8 cellular contexts compared by ENCODE assay signal in genomic region chr18:36186461-36187137, GRCh38. TPM values are rescaled to one million over a fixed set of nuclear protein-coding genes. Genes with fewer than 3 reads are reported as not detected.
DNase-seq lines count a peak whose midpoint lies in the region; ATAC-seq, FAIRE-seq and TF ChIP-seq lines count a peak whose summit lies in the region.

No MANE protein-coding gene starts in this region.

- H3K36me3 ChIP-seq in breast epithelium (no peaks in the 10 kb centered on the region), HepG2 (replicated peaks in 1 of 2; ENCODE audit: control insufficient read depth in 1 of 2, insufficient read depth in 2 of 2, low read length in 2 of 2) (peaks cover 4 to 7% of the 10 kb centered on the region in 2 experiments; a peak in 2 of 5 replicates), thymus (ENCODE audit: control insufficient read depth, insufficient read depth) (no peaks in the 10 kb centered on the region)

- peak overlapping the region; percentile 95 for H3K9ac ChIP-seq in HepG2 (ENCODE audit: insufficient read depth, low read depth, low read length)

- TF ChIP-seq POLR2A in breast epithelium (IDR thresholded peaks at IDR 0.05), result no peak
- no peak for TF ChIP-seq POLR2A in HepG2 (IDR thresholded peaks at IDR 0.05; ENCODE audit: insufficient read depth in 1 of 2, low read depth in 2 of 2, low read length in 2 of 2)

- H2AFZ ChIP-seq in HepG2 (ENCODE audit: low read length), result no peak overlapping the region

- H3K9me3 ChIP-seq in breast epithelium (no peaks in the 10 kb centered on the region), HepG2 (ENCODE audit: low read length) (no peaks in the 10 kb centered on the region), thymus (ENCODE audit: control insufficient read depth) (no peaks in the 10 kb centered on the region)

- DNase-seq in DMS79 (lab: John Stamatoyannopoulos, UW), result peak; percentile 19
- no peak for DNase-seq in DMS79 treated with DMSO at 0.1 percent for 48 hours (lab: John Stamatoyannopoulos, UW)
- peak; percentile 15 for DNase-seq in NCI-H226
- peak in 1 of 2 donors; percentile 59 for DNase-seq in breast epithelium (ENCODE audit: low spot score in 2 of 2)
- peak; percentile 41 for DNase-seq in HepG2 (ENCODE audit: low spot score)
- no peak for DNase-seq in superior temporal gyrus (ENCODE audit: extremely low spot score)
- DNase-seq in OCI-M1 (lab: John Stamatoyannopoulos, UW), result no peak

- no peak for TF ChIP-seq EP300 in HepG2 (IDR thresholded peaks at IDR 0.05; ENCODE audit: low read depth in 2 of 2, low read length in 2 of 2)
- no peak for TF ChIP-seq EP300 in HepG2 (CRISPR knock-in tag; IDR thresholded peaks at IDR 0.05; ENCODE audit: borderline replicate concordance)

- H3K4me3 ChIP-seq in breast epithelium, result peak overlapping the region; percentile 52 to 97 (median 73)
- H3K4me3 ChIP-seq in HepG2 (replicated peaks in 1 of 3; ENCODE audit: insufficient read depth in 1 of 3, low read depth in 2 of 3, low read length in 3 of 3), result peak overlapping the region; percentile 79 to 86 (median 81)
- H3K4me3 ChIP-seq in thymus (ENCODE audit: low read length), result peak overlapping the region; percentile 59

- POLR2A ChIA-PET in HepG2 (lab: Yijun Ruan, JAX), result interaction anchor here (0.6 to 7.4 kb wide), 4 partner anchors 12 to 57 kb away, joined by 3 to 103 read pairs (median 24); partner anchors contain the start of genes ELP2 and SLC39A6

- peak; percentile 12 for ATAC-seq in HepG2

- no peak for FAIRE-seq in HepG2 (lab: Jason Lieb, UNC)

- H3K27ac ChIP-seq in breast epithelium (peak overlapping the region; percentile 40 to 68), HepG2 (ENCODE audit: extremely low read length, insufficient read depth, low read length) (peak overlapping the region; percentile 72), thymus (ENCODE audit: low read depth) (no peak overlapping the region)

- intact Hi-C loops in breast epithelium (cut with DNase I; ENCODE audit: low total_unique reads), result loop anchor here (1.0 kb wide), 1 partner anchor 47 kb away; no protein-coding TSS in a partner anchor
- intact Hi-C loops in HepG2 (cut with micrococcal nuclease; ENCODE audit: unreplicated experiment), result loop anchor here (2.0 to 10.0 kb wide), 2 partner anchors 68 to 98 kb away; no protein-coding TSS in a partner anchor

- peak overlapping the region; percentile 70 for H3K4me2 ChIP-seq in HepG2 (ENCODE audit: low read depth, low read length)

- in situ Hi-C loops in HepG2 (cut with HindIII; ENCODE audit: extremely low pct_ligation_motif_present, low pct_unique_long_range_greater_than_20kb), result no loop called here

- WGBS in HepG2 (ENCODE audit: low lambda C conversion rate), result 52% methylated on average over 24 of the region's 42 CpGs
- WGBS in thymus, result 14% methylated on average over 42 of the region's 42 CpGs

- H3K27me3 ChIP-seq in breast epithelium (no peaks in the 10 kb centered on the region), HepG2 (ENCODE audit: control insufficient read depth in 1 of 2, insufficient read depth in 2 of 2, low read length in 2 of 2) (no peaks in the 10 kb centered on the region; a peak in 1 of 5 replicates), thymus (ENCODE audit: control insufficient read depth, insufficient read depth) (peaks cover 22% of the 10 kb centered on the region)

- peaks cover 33% of the 10 kb centered on the region for H3K79me2 ChIP-seq in HepG2 (ENCODE audit: insufficient read depth, low read length)

- no peak for TF ChIP-seq CTCF in breast epithelium (IDR thresholded peaks at IDR 0.05)
- TF ChIP-seq CTCF in HepG2 (CRISPR knock-in tag; IDR thresholded peaks at IDR 0.05), result 0 out of 2 replicates have a peak, but pooled peaks have one; percentile 20

- H3K4me1 ChIP-seq in breast epithelium (no peaks in the 10 kb centered on the region), HepG2 (ENCODE audit: insufficient read depth, low read length) (peaks cover 69% of the 10 kb centered on the region), thymus (ENCODE audit: control insufficient read depth, insufficient read depth, low read length) (peaks cover 9% of the 10 kb centered on the region)

- TSS peak; percentile 72 for BruUV-seq in HepG2 (replicated peaks; lab: Mats Ljungman, UMichigan)

- no peaks in the 10 kb centered on the region for H4K20me1 ChIP-seq in HepG2 (ENCODE audit: insufficient read depth, low read length)

- TF ChIP-seq RAD21 in HepG2 (CRISPR knock-in tag; IDR thresholded peaks at IDR 0.05), result no peak

- CTCF ChIA-PET in HepG2 (lab: Yijun Ruan, JAX; ENCODE audit: low intra/inter-chr PET ratio, low total read pairs), result no interaction called here

RNA-seq across cellular contexts. Expression of gene MOCOS, which starts 0.7 kb away (rescaled TPM):
- total RNA-seq in breast epithelium (1 to 10 TPM; 5.2 to 9.7 (median 9.1) TPM), HepG2 (2016; rRNA removed; fragmentation: Illumina TruSeq; extraction: Trizol) (15.4 and 20.0 TPM in 2 replicates)
- 6.6 TPM in 2 replicates for total RNA-seq in HepG2 (2016; cell fraction: cytosol; rRNA removed; fragmentation: Illumina TruSeq; extraction: Trizol; ENCODE audit: low read depth)
- 16.3 and 19.1 TPM in 2 replicates for total RNA-seq in HepG2 (2016; cell fraction: insoluble cytoplasmic fraction; rRNA removed; fragmentation: Illumina TruSeq; extraction: Trizol)
- total RNA-seq in HepG2 (2016; cell fraction: membrane; rRNA removed; fragmentation: Illumina TruSeq; extraction: Trizol), result 9.0 TPM in 2 replicates
- 10.5 and 13.5 TPM in 2 replicates for total RNA-seq in HepG2 (2016; cell fraction: nucleus; rRNA removed; fragmentation: Illumina TruSeq; extraction: Trizol)
- polyA plus RNA-seq in HepG2 (2011; rRNA removed) (7.7 and 10.1 TPM in 2 replicates), thymus (2.5 TPM)
- polyA plus RNA-seq in HepG2 (2011; cell fraction: cytosol; rRNA removed), result 6.0 and 7.8 TPM in 2 replicates
- 9.4 and 10.7 TPM in 2 replicates for polyA plus RNA-seq in HepG2 (2011; cell fraction: nucleus; rRNA removed)
- 7.5 and 8.7 TPM in 2 replicates for polyA plus RNA-seq in HepG2 (2012)
- polyA plus RNA-seq in HepG2 (2016; cell fraction: cytosol; fragmentation: Illumina TruSeq; extraction: Trizol; ENCODE audit: low read depth), result 2.9 and 3.1 TPM in 2 replicates
- 21.6 and 25.3 TPM in 2 replicates for polyA plus RNA-seq in HepG2 (2016; cell fraction: insoluble cytoplasmic fraction; fragmentation: Illumina TruSeq; extraction: Trizol; ENCODE audit: low read depth)
- 7.1 and 8.1 TPM in 2 replicates for polyA plus RNA-seq in HepG2 (2016; cell fraction: membrane; fragmentation: Illumina TruSeq; extraction: Trizol; ENCODE audit: low read depth)
- polyA plus RNA-seq in HepG2 (2016; cell fraction: nucleus; fragmentation: Illumina TruSeq; extraction: Trizol; ENCODE audit: insufficient read depth, low read depth), result 13.4 and 18.9 TPM in 2 replicates
- 28.6 and 205 TPM in 2 replicates for polyA minus RNA-seq in HepG2 (2011; rRNA and poly(A)+ RNA removed; ENCODE audit: low replicate concordance)
- polyA minus RNA-seq in HepG2 (2011; cell fraction: cytosol; rRNA and poly(A)+ RNA removed), result 9.8 and 12.9 TPM in 2 replicates
- polyA minus RNA-seq in HepG2 (2011; cell fraction: nucleus; rRNA and poly(A)+ RNA removed), result 16.5 and 21.5 TPM in 2 replicates

RNA-seq across cellular contexts. Expression of gene ELP2, which starts 56.9 kb away (rescaled TPM):
- total RNA-seq in breast epithelium (100 to 1,000 TPM in 2 of 3 donors, 10 to 100 TPM in 1; 66.9 to 165 (median 139) TPM), HepG2 (2016; rRNA removed; fragmentation: Illumina TruSeq; extraction: Trizol) (100 and 121 TPM in 2 replicates)
- 22.9 and 29.1 TPM in 2 replicates for total RNA-seq in HepG2 (2016; cell fraction: cytosol; rRNA removed; fragmentation: Illumina TruSeq; extraction: Trizol; ENCODE audit: low read depth)
- total RNA-seq in HepG2 (2016; cell fraction: insoluble cytoplasmic fraction; rRNA removed; fragmentation: Illumina TruSeq; extraction: Trizol), result 97.6 and 122 TPM in 2 replicates
- total RNA-seq in HepG2 (2016; cell fraction: membrane; rRNA removed; fragmentation: Illumina TruSeq; extraction: Trizol), result 29.2 and 32.8 TPM in 2 replicates
- total RNA-seq in HepG2 (2016; cell fraction: nucleus; rRNA removed; fragmentation: Illumina TruSeq; extraction: Trizol), result 120 and 133 TPM in 2 replicates
- polyA plus RNA-seq in HepG2 (2011; rRNA removed) (85.0 and 98.7 TPM in 2 replicates), thymus (108 TPM)
- polyA plus RNA-seq in HepG2 (2011; cell fraction: cytosol; rRNA removed), result 45.2 and 52.1 TPM in 2 replicates
- polyA plus RNA-seq in HepG2 (2011; cell fraction: nucleus; rRNA removed), result 82.7 and 92.7 TPM in 2 replicates
- polyA plus RNA-seq in HepG2 (2012), result 91.8 and 96.5 TPM in 2 replicates
- 7.6 and 9.7 TPM in 2 replicates for polyA plus RNA-seq in HepG2 (2016; cell fraction: cytosol; fragmentation: Illumina TruSeq; extraction: Trizol; ENCODE audit: low read depth)
- 72.7 and 77.3 TPM in 2 replicates for polyA plus RNA-seq in HepG2 (2016; cell fraction: insoluble cytoplasmic fraction; fragmentation: Illumina TruSeq; extraction: Trizol; ENCODE audit: low read depth)
- polyA plus RNA-seq in HepG2 (2016; cell fraction: membrane; fragmentation: Illumina TruSeq; extraction: Trizol; ENCODE audit: low read depth), result 13.0 and 14.3 TPM in 2 replicates
- polyA plus RNA-seq in HepG2 (2016; cell fraction: nucleus; fragmentation: Illumina TruSeq; extraction: Trizol; ENCODE audit: insufficient read depth, low read depth), result 146 and 148 TPM in 2 replicates
- 232 and 371 TPM in 2 replicates for polyA minus RNA-seq in HepG2 (2011; rRNA and poly(A)+ RNA removed; ENCODE audit: low replicate concordance)
- polyA minus RNA-seq in HepG2 (2011; cell fraction: cytosol; rRNA and poly(A)+ RNA removed), result 33.5 and 40.7 TPM in 2 replicates
- 216 and 227 TPM in 2 replicates for polyA minus RNA-seq in HepG2 (2011; cell fraction: nucleus; rRNA and poly(A)+ RNA removed)

RNA-seq across cellular contexts. Expression of gene SLC39A6, which starts 57.5 kb away (rescaled TPM):
- 100 to 1,000 TPM in 2 of 3 donors, 10 to 100 TPM in 1; 44.8 to 502 (median 235) TPM for total RNA-seq in breast epithelium
- total RNA-seq in HepG2 (2016; rRNA removed; fragmentation: Illumina TruSeq; extraction: Trizol), result 30.6 and 41.7 TPM in 2 replicates
- total RNA-seq in HepG2 (2016; cell fraction: cytosol; rRNA removed; fragmentation: Illumina TruSeq; extraction: Trizol; ENCODE audit: low read depth), result 4.5 and 4.8 TPM in 2 replicates
- 30.1 and 41.9 TPM in 2 replicates for total RNA-seq in HepG2 (2016; cell fraction: insoluble cytoplasmic fraction; rRNA removed; fragmentation: Illumina TruSeq; extraction: Trizol)
- 15.0 and 16.1 TPM in 2 replicates for total RNA-seq in HepG2 (2016; cell fraction: membrane; rRNA removed; fragmentation: Illumina TruSeq; extraction: Trizol)
- 43.0 and 47.6 TPM in 2 replicates for total RNA-seq in HepG2 (2016; cell fraction: nucleus; rRNA removed; fragmentation: Illumina TruSeq; extraction: Trizol)
- 53.5 and 59.2 TPM in 2 replicates for polyA plus RNA-seq in HepG2 (2011; rRNA removed)
- polyA plus RNA-seq in HepG2 (2011; cell fraction: cytosol; rRNA removed), result 39.3 and 51.6 TPM in 2 replicates
- 21.3 and 24.4 TPM in 2 replicates for polyA plus RNA-seq in HepG2 (2011; cell fraction: nucleus; rRNA removed)
- 27.8 and 30.5 TPM in 2 replicates for polyA plus RNA-seq in HepG2 (2012)
- polyA plus RNA-seq in HepG2 (2016; cell fraction: cytosol; fragmentation: Illumina TruSeq; extraction: Trizol; ENCODE audit: low read depth), result 2.1 and 2.7 TPM in 2 replicates
- 21.0 and 25.3 TPM in 2 replicates for polyA plus RNA-seq in HepG2 (2016; cell fraction: insoluble cytoplasmic fraction; fragmentation: Illumina TruSeq; extraction: Trizol; ENCODE audit: low read depth)
- polyA plus RNA-seq in HepG2 (2016; cell fraction: membrane; fragmentation: Illumina TruSeq; extraction: Trizol; ENCODE audit: low read depth), result 6.7 and 7.1 TPM in 2 replicates
- polyA plus RNA-seq in HepG2 (2016; cell fraction: nucleus; fragmentation: Illumina TruSeq; extraction: Trizol; ENCODE audit: insufficient read depth, low read depth), result 40.3 and 40.6 TPM in 2 replicates
- 47.6 and 205 TPM in 2 replicates for polyA minus RNA-seq in HepG2 (2011; rRNA and poly(A)+ RNA removed; ENCODE audit: low replicate concordance)
- polyA minus RNA-seq in HepG2 (2011; cell fraction: cytosol; rRNA and poly(A)+ RNA removed), result 21.0 and 24.8 TPM in 2 replicates
- polyA minus RNA-seq in HepG2 (2011; cell fraction: nucleus; rRNA and poly(A)+ RNA removed), result 22.9 and 37.0 TPM in 2 replicates
- polyA plus RNA-seq in thymus, result 12.8 TPM

Comparison
In these comparisons a context has a peak if more than half of its experiments do, and no peak if none do; other contexts are left out.
1. DNase-seq: peak in DMS79 (single experiment), NCI-H226 (single experiment) and HepG2 (single experiment); none in DMS79 treated with DMSO at 0.1 percent for 48 hours (single experiment), superior temporal gyrus (single experiment) and OCI-M1 (single experiment).
2. Peak in every context shown above with its lines, with median percentiles within 50 percentile points of each other: H3K4me3 ChIP-seq.